Comparison of ENCODE assay signal across 8 cellular contexts in genomic region chr15:67063689-67064606, GRCh38. TPM values are rescaled to one million over a fixed set of nuclear protein-coding genes. Genes with fewer than 3 reads are reported as not detected.
DNase-seq lines count a peak whose midpoint lies in the region; ATAC-seq and TF ChIP-seq lines count a peak whose summit lies in the region.

No MANE protein-coding gene starts in this region.

- H3K9me3 ChIP-seq in right atrium auricular region (no peaks in the 10 kb centered on the region), skeletal muscle satellite cell (replicated peaks; ENCODE audit: low read length) (no peaks in the 10 kb centered on the region)

- peak overlapping the region; percentile 96 for H3K9ac ChIP-seq in skeletal muscle satellite cell (ENCODE audit: low read depth, low read length)

- DNase-seq in UCSD-AML1 (lab: John Stamatoyannopoulos, UW; ENCODE audit: unreplicated experiment) (peak; percentile 48), right atrium auricular region (ENCODE audit: low spot score) (no peak), KG1 (lab: John Stamatoyannopoulos, UW) (no peak), AG20443 (ENCODE audit: low spot score) (no peak)

- no peak for TF ChIP-seq CTCF in right atrium auricular region (IDR thresholded peaks at IDR 0.05)

- TF ChIP-seq RAD21 in Ishikawa (IDR thresholded peaks at IDR 0.05; ENCODE audit: low read depth) = peak; percentile 25; the same call in 1 of the 2 replicates

- H3K4me2 ChIP-seq in skeletal muscle satellite cell (ENCODE audit: low read length) = peak overlapping the region; percentile 93

- H3K4me1 ChIP-seq in right atrium auricular region (peaks cover 0 to 40% of the 10 kb centered on the region in 2 donors), skeletal muscle satellite cell (ENCODE audit: control insufficient read depth, insufficient read depth, low read length) (peaks cover 31% of the 10 kb centered on the region)

- peak; percentile 45; the same call in 1 of the 2 replicates for TF ChIP-seq EP300 in Ishikawa (IDR thresholded peaks at IDR 0.05; ENCODE audit: borderline replicate concordance)

- peak overlapping the region; percentile 91 to 96 for H3K27ac ChIP-seq in right atrium auricular region

- ATAC-seq in HG03280 (IDR thresholded peaks at IDR 0.05; ENCODE audit: unreplicated experiment) = no peak
- no peak for ATAC-seq in HG02870 (IDR thresholded peaks at IDR 0.05; ENCODE audit: unreplicated experiment)

- H3K27me3 ChIP-seq in right atrium auricular region (no peaks in the 10 kb centered on the region), skeletal muscle satellite cell (ENCODE audit: control insufficient read depth, insufficient read depth, low read length) (no peaks in the 10 kb centered on the region)

- peak overlapping the region in 1 of 2 donors; percentile 87 for H3K4me3 ChIP-seq in right atrium auricular region
- no peak overlapping the region for H3K4me3 ChIP-seq in skeletal muscle satellite cell (ENCODE audit: low read length)

- H3K36me3 ChIP-seq in right atrium auricular region (no peaks in the 10 kb centered on the region), skeletal muscle satellite cell (ENCODE audit: insufficient read depth, low read length) (peaks cover 1% of the 10 kb centered on the region)

TF ChIP-seq in Ishikawa, 13 proteins besides CTCF, POLR2A, EP300 and RAD21:
- TF ChIP-seq TAF1 (IDR thresholded peaks at IDR 0.05; ENCODE audit: low read depth) (no peak), EGR1 (IDR thresholded peaks at IDR 0.05) (no peak), TEAD4 (IDR thresholded peaks at IDR 0.05) (no peak), ZBTB7A (IDR thresholded peaks at IDR 0.05; ENCODE audit: low read depth) (no peak), CREB1 (IDR thresholded peaks at IDR 0.05; ENCODE audit: low read depth) (no peak), NFIC (IDR thresholded peaks at IDR 0.05) (no peak), TCF12 (IDR thresholded peaks at IDR 0.05; ENCODE audit: low read depth) (no peak), FOXM1 (IDR thresholded peaks at IDR 0.05; ENCODE audit: borderline replicate concordance, low read depth) (no peak), CEBPB (IDR thresholded peaks at IDR 0.05) (no peak), YY1 (IDR thresholded peaks at IDR 0.05; ENCODE audit: low read depth) (no peak)
- TF ChIP-seq, protein P1, sequence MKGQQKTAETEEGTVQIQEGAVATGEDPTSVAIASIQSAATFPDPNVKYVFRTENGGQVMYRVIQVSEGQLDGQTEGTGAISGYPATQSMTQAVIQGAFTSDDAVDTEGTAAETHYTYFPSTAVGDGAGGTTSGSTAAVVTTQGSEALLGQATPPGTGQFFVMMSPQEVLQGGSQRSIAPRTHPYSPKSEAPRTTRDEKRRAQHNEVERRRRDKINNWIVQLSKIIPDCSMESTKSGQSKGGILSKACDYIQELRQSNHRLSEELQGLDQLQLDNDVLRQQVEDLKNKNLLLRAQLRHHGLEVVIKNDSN (IDR thresholded peaks at IDR 0.05) = no peak; the same call in 1 of the 2 replicates
- TF ChIP-seq, protein P2, sequence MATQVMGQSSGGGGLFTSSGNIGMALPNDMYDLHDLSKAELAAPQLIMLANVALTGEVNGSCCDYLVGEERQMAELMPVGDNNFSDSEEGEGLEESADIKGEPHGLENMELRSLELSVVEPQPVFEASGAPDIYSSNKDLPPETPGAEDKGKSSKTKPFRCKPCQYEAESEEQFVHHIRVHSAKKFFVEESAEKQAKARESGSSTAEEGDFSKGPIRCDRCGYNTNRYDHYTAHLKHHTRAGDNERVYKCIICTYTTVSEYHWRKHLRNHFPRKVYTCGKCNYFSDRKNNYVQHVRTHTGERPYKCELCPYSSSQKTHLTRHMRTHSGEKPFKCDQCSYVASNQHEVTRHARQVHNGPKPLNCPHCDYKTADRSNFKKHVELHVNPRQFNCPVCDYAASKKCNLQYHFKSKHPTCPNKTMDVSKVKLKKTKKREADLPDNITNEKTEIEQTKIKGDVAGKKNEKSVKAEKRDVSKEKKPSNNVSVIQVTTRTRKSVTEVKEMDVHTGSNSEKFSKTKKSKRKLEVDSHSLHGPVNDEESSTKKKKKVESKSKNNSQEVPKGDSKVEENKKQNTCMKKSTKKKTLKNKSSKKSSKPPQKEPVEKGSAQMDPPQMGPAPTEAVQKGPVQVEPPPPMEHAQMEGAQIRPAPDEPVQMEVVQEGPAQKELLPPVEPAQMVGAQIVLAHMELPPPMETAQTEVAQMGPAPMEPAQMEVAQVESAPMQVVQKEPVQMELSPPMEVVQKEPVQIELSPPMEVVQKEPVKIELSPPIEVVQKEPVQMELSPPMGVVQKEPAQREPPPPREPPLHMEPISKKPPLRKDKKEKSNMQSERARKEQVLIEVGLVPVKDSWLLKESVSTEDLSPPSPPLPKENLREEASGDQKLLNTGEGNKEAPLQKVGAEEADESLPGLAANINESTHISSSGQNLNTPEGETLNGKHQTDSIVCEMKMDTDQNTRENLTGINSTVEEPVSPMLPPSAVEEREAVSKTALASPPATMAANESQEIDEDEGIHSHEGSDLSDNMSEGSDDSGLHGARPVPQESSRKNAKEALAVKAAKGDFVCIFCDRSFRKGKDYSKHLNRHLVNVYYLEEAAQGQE (IDR thresholded peaks at IDR 0.05; ENCODE audit: low read depth) = no peak
- TF ChIP-seq, protein P3, sequence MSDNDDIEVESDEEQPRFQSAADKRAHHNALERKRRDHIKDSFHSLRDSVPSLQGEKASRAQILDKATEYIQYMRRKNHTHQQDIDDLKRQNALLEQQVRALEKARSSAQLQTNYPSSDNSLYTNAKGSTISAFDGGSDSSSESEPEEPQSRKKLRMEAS (IDR thresholded peaks at IDR 0.05) = no peak; the same call in 1 of the 2 replicates

RNA-seq across cellular contexts. Expression of gene SMAD3, which starts 1.5 kb away (rescaled TPM):
- 10 to 100 TPM; 20.8 to 37.8 TPM for total RNA-seq in right atrium auricular region
- 18.3 and 32.1 TPM in 2 replicates for total RNA-seq in skeletal muscle satellite cell (2012; rRNA removed)
